ENCODE assay signal across 7 cellular contexts in genomic region chr9:126326228-126327015, GRCh38. TPM values are rescaled to one million over a fixed set of nuclear protein-coding genes. Genes with fewer than 3 reads are reported as not detected.
A peak's percentile ranks its signal among the peaks of the same experiment; 100 is the strongest.
DNase-seq lines count a peak whose midpoint lies in the region; ATAC-seq and TF ChIP-seq lines count a peak whose summit lies in the region.

Gene MVB12B, plus strand, starts transcription at chr9:126326829. Its CDS starts 101 bp downstream, at chr9:126326930.

- no peaks in the 10 kb centered on the region for H3K36me3 ChIP-seq in GM23248 (ENCODE audit: low read depth)
- no peaks in the 10 kb centered on the region for H3K36me3 ChIP-seq in heart left ventricle

- H3K4me3 Mint-ChIP-seq in activated naive CD8-positive, alpha-beta T cell = peak within 1 kb of the TSS; percentile 87

- no peaks in the 10 kb centered on the region for H3K9me2 ChIP-seq in GM23248 (ENCODE audit: insufficient read depth)

- H3K4me1 Mint-ChIP-seq in activated naive CD8-positive, alpha-beta T cell (ENCODE audit: low read depth) = peaks cover 43% of the 10 kb centered on the region

- H3F3A ChIP-seq in GM23248 (ENCODE audit: insufficient read depth) = peaks cover 6% of the 10 kb centered on the region; the same call in 1 of the 2 replicates

- TF ChIP-seq POLR2A in heart left ventricle (IDR thresholded peaks at IDR 0.05) = no peak

- peak within 1 kb of the TSS; percentile 85 for H3K27ac Mint-ChIP-seq in activated naive CD8-positive, alpha-beta T cell

- in situ Hi-C loops in GM23248 (cut with MboI) = no loop called here

- ATAC-seq in heart left ventricle (peak in 3 of 4 donors; percentile 31 to 75 (median 68)), HG03520 (IDR thresholded peaks at IDR 0.05; ENCODE audit: unreplicated experiment) (no peak), GM21390 (IDR thresholded peaks at IDR 0.05; ENCODE audit: unreplicated experiment) (no peak)

- CTCF ChIA-PET in RWPE1 (lab: Yijun Ruan, JAX) = interaction anchor here (0.6 to 1.5 kb wide), 3 partner anchors 11 to 72 kb away, joined by 3 to 4 read pairs (median 4); no protein-coding TSS in a partner anchor

- peak within 1 kb of the TSS; percentile 68 for H3K4me3 ChIP-seq in GM23248
- peak within 1 kb of the TSS; percentile 57 to 90 (median 70) for H3K4me3 ChIP-seq in heart left ventricle

- H3K79me2 ChIP-seq in GM23248 (ENCODE audit: insufficient read depth) = peaks cover 20% of the 10 kb centered on the region

- peak within 1 kb of the TSS; percentile 67 for H3K4me2 ChIP-seq in GM23248 (ENCODE audit: unreplicated experiment)

- TF ChIP-seq CTCF in RWPE1 (conservative IDR thresholded peaks at IDR 0.05; ENCODE audit: low read depth) (peak; percentile 39), heart left ventricle (IDR thresholded peaks at IDR 0.05) (no peak)

- POLR2A ChIA-PET in RWPE1 (lab: Yijun Ruan, JAX; ENCODE audit: low non-redundant PET) = no interaction called here

- H3K9ac ChIP-seq in GM23248 = peak within 1 kb of the TSS; percentile 79

- no peaks in the 10 kb centered on the region for H4K20me1 ChIP-seq in GM23248 (ENCODE audit: insufficient read depth)

- H3K27me3 Mint-ChIP-seq in activated naive CD8-positive, alpha-beta T cell = no peaks in the 10 kb centered on the region

- H3K27me3 ChIP-seq in GM23248 (replicated peaks; ENCODE audit: insufficient read depth) (no peaks in the 10 kb centered on the region), heart left ventricle (no peaks in the 10 kb centered on the region)

- H3K9me3 ChIP-seq in GM23248 (ENCODE audit: low read depth) = no peaks in the 10 kb centered on the region
- peaks cover 0 to 19% (median 9%) of the 10 kb centered on the region in 12 donors for H3K9me3 ChIP-seq in heart left ventricle

- H3K4me1 ChIP-seq in GM23248 (ENCODE audit: insufficient read depth) = 0 out of 2 replicates have a peak, but pooled peaks cover 4% of the 10 kb centered on the region
- H3K4me1 ChIP-seq in heart left ventricle = peaks cover 0 to 42% (median 16%) of the 10 kb centered on the region in 12 donors

- DNase-seq in GM23248 (peak; percentile 68), RWPE1 (ENCODE audit: low spot score) (peak; percentile 62), heart left ventricle (peak; percentile 41 to 82 (median 49)), posterior cingulate gyrus (peak in 6 of 10 donors; percentile 34 to 92 (median 56))

- intact Hi-C loops in heart left ventricle (cut with DNase I) (loop anchor here in 2 of 10 donors (5.0 kb wide), 1 partner anchor 66 kb away; no protein-coding TSS in a partner anchor), posterior cingulate gyrus (cut with DNase I) (no loop called here)

- 4 to 5% methylated on average over 32 to 44 of the region's 94 CpGs for WGBS in GM23248 (ENCODE audit: low coverage in 1 of 2, low lambda C conversion rate in 2 of 2, missing lambda C conversion rate in 2 of 2), 2 experiments
- 2 to 27% (median 4%) methylated on average over 8 to 93 of the region's 94 CpGs for WGBS in heart left ventricle, 4 donors

- no peaks in the 10 kb centered on the region for H3K9me3 Mint-ChIP-seq in activated naive CD8-positive, alpha-beta T cell (ENCODE audit: low read depth)

- H3K36me3 Mint-ChIP-seq in activated naive CD8-positive, alpha-beta T cell = no peaks in the 10 kb centered on the region

- H3K27ac ChIP-seq in GM23248 (no peak within 1 kb of the TSS), RWPE1 (no peak within 1 kb of the TSS; the same call in 1 of the 2 replicates), heart left ventricle (peak within 1 kb of the TSS; percentile 23 to 85 (median 78))

- peak within 1 kb of the TSS; percentile 82 for H2AFZ ChIP-seq in GM23248

RNA-seq across cellular contexts. Expression of gene MVB12B, which starts in this region (rescaled TPM):
- total RNA-seq in GM23248 (2014; rRNA removed; shearing (Covaris generic)) = 5.5 and 8.3 TPM in 2 replicates
- polyA plus RNA-seq in GM23248 (2016; fragmentation: Nextera tagmentation; extraction: Ambion mirVana) (2.4 and 2.9 TPM in 2 replicates), heart left ventricle (1 to 10 TPM; 4.9 to 5.1 TPM)
- total RNA-seq in heart left ventricle = 10 to 100 TPM in 7 of 9 donors, 1 to 10 TPM in 2; 8.2 to 16.2 (median 11.6) TPM

Comparison
In these comparisons a context has a peak if more than half of its experiments do, and no peak if none do; other contexts are left out.
1. H3K27ac ChIP-seq: peak in heart left ventricle (12 of 12); none in GM23248 (single experiment) and RWPE1 (single experiment).
2. ATAC-seq: peak in heart left ventricle (3 of 4); none in HG03520 (single experiment) and GM21390 (single experiment).
3. Peak in every context shown above with its lines, with median percentiles within 50 percentile points of each other: DNase-seq.